Comparison of ENCODE assay signal across 22 cellular contexts in the genomic region with DNA sequence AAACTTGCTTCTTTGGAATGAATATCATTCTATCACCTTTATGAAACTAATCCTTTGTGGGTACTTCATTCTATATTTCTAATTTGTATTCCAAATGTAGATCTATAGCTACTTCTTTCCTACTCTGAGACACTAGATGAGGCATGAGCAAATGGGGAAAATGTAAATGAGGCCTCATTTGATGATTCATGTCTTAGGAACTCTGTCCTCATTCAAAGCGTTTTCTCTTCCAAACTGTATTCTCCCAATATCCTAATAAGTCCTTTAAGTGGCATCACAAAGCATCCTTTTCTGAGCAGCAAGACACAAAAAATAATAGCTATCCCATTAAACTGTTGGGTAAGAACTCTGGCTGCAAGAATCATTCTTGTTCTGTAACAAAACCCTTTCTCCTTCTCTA. TPM values are rescaled to one million over a fixed set of nuclear protein-coding genes. Genes with fewer than 3 reads are reported as not detected.
DNase-seq lines count a peak whose midpoint lies in the region; ATAC-seq and TF ChIP-seq lines count a peak whose summit lies in the region.
"Had no signal": no experiment of that assay in that cellular context is flagged by ENCODE, and none has a peak within 500 bp of the region (broad histone marks: within the 10 kb centered on the region; RNA-seq: fewer than 3 reads in every experiment).

No MANE protein-coding gene starts in this region.

- H3K27ac ChIP-seq in A673 (ENCODE audit: low read depth, low read length, poor library complexity, severe bottlenecking) (no peak overlapping the region), foreskin keratinocyte (no peak overlapping the region)
- H3K27ac ChIP-seq: lower lobe of right lung, SJSA1 had no signal

- ATAC-seq in foreskin keratinocyte = peak; percentile 64
- ATAC-seq in activated CD4-positive, alpha-beta T cell treated with anti-CD3 and anti-CD28 coated beads for 36 hours = no peak
- ATAC-seq: CD8-positive, alpha-beta T cell; lower lobe of right lung had no signal

- peaks cover 11% of the 10 kb centered on the region for H3K36me3 Mint-ChIP-seq in activated CD4-positive, alpha-beta T cell treated with anti-CD3 and anti-CD28 coated beads for 36 hours (ENCODE audit: low read depth)

- TF ChIP-seq CTCF in A673 (conservative IDR thresholded peaks at IDR 0.05; ENCODE audit: low read depth, low read length) (no peak), astrocyte of the cerebellum (IDR thresholded peaks at IDR 0.05; ENCODE audit: low read depth, low read length, missing control alignments) (no peak), foreskin keratinocyte (conservative IDR thresholded peaks at IDR 0.05) (no peak), GM10248 (IDR thresholded peaks at IDR 0.05; ENCODE audit: control extremely low read depth, extremely low read depth, low read depth, missing control alignments) (no peak)

- no peaks in the 10 kb centered on the region for H3K4me1 Mint-ChIP-seq in activated CD4-positive, alpha-beta T cell treated with anti-CD3 and anti-CD28 coated beads for 36 hours

- no peak overlapping the region for H3K27ac Mint-ChIP-seq in activated CD4-positive, alpha-beta T cell treated with anti-CD3 and anti-CD28 coated beads for 36 hours
- H3K27ac Mint-ChIP-seq: CD8-positive, alpha-beta T cell; naive B cell; type B pancreatic cell had no signal

- BruUV-seq in A673 (replicated peaks; lab: Mats Ljungman, UMichigan) = no TSS peak

- H3K27me3 ChIP-seq in A673 (replicated peaks; ENCODE audit: insufficient read depth, low read depth, low read length, poor library complexity) (no peaks in the 10 kb centered on the region), foreskin keratinocyte (no peaks in the 10 kb centered on the region)
- H3K27me3 ChIP-seq: SJSA1 had no signal

- H3K4me1 ChIP-seq in A673 (ENCODE audit: insufficient read depth, low read length, poor library complexity, severe bottlenecking) = no peaks in the 10 kb centered on the region
- H3K4me1 ChIP-seq in foreskin keratinocyte = peaks cover 10% of the 10 kb centered on the region

- no peaks in the 10 kb centered on the region for H3K9me3 ChIP-seq in A673 (ENCODE audit: low read depth, low read length, poor library complexity, severe bottlenecking)
- H3K9me3 ChIP-seq: HAP-1, lower lobe of right lung, SJSA1 had no signal

- no peaks in the 10 kb centered on the region for H3K36me3 ChIP-seq in A673 (ENCODE audit: insufficient read depth, low read length, poor library complexity, severe bottlenecking)
- H3K36me3 ChIP-seq: HAP-1 had no signal

- H3K27me3 Mint-ChIP-seq in activated CD4-positive, alpha-beta T cell treated with anti-CD3 and anti-CD28 coated beads for 36 hours = no peaks in the 10 kb centered on the region
- H3K27me3 Mint-ChIP-seq: brain, type B pancreatic cell had no signal

- peak; percentile 69 for DNase-seq in A673 (ENCODE audit: low spot score)
- peak; percentile 22 for DNase-seq in HS-5 (ENCODE audit: low read depth)
- peak; percentile 15 for DNase-seq in astrocyte of the cerebellum (ENCODE audit: low read depth)
- peak in 1 of 2 donors; percentile 45 for DNase-seq in foreskin keratinocyte
- DNase-seq in DMS153 treated with DMSO at 0.1 percent for 48 hours (lab: John Stamatoyannopoulos, UW; ENCODE audit: unreplicated experiment) = no peak
- no peak for DNase-seq in activated CD4-positive, alpha-beta T cell treated with anti-CD3 and anti-CD28 coated beads for 36 hours
- DNase-seq in effector CD8-positive, alpha-beta T cell (lab: John Stamatoyannopoulos, UW) = no peak
- no peak for DNase-seq in GM10248 (ENCODE audit: extremely low spot score)
- DNase-seq: activated CD4-positive, alpha-beta T cell treated with anti-CD3 and anti-CD28 coated beads for 1 hour; activated effector memory CD4-positive, alpha-beta T cell treated with anti-CD3 and anti-CD28 coated beads, Interleukin-2, amount 50 U/mL, for 16 hours; CD8-positive, alpha-beta T cell; dermis blood vessel endothelial cell; lower lobe of right lung; MM.1S; naive B cell; NCI-H187 treated with DMSO at 0.1 percent for 48 hours; NCI-H446 treated with DMSO at 0.1 percent for 48 hours; stimulated activated naive CD4-positive, alpha-beta T cell had no signal

- H3K9me3 Mint-ChIP-seq in activated CD4-positive, alpha-beta T cell treated with anti-CD3 and anti-CD28 coated beads for 36 hours (ENCODE audit: low read depth) = no peaks in the 10 kb centered on the region
- H3K9me3 Mint-ChIP-seq: brain; CD8-positive, alpha-beta T cell; naive B cell; type B pancreatic cell had no signal

- intact Hi-C loops in A673 (cut with micrococcal nuclease; ENCODE audit: unreplicated experiment) = no loop called here
- intact Hi-C loops in activated CD4-positive, alpha-beta T cell treated with anti-CD3 and anti-CD28 coated beads for 36 hours (cut with DNase I, micrococcal nuclease) = no loop called here

- in situ Hi-C loops in astrocyte of the cerebellum (cut with HindIII; ENCODE audit: low sequenced_read_pairs) = no loop called here

- no peak overlapping the region for H3K4me3 ChIP-seq in A673 (ENCODE audit: low read depth, low read length, poor library complexity, severe bottlenecking)
- H3K4me3 ChIP-seq in astrocyte of the cerebellum (ENCODE audit: low read depth, low read length) = no peak overlapping the region
- H3K4me3 ChIP-seq: HAP-1, lower lobe of right lung, SJSA1 had no signal

- CTCF ChIA-PET in A673 (lab: Charles Lee) (interaction anchor here (0.6 kb wide), 1 partner anchor 33 kb away, joined by 9 read pairs; no protein-coding TSS in a partner anchor), GM10248 (lab: Yijun Ruan, JAX) (interaction anchor here (1.3 to 1.7 kb wide), 2 partner anchors 11 to 13 kb away, joined by 4 to 7 read pairs; no protein-coding TSS in a partner anchor)
- CTCF ChIA-PET in activated CD4-positive, alpha-beta T cell treated with anti-CD3 and anti-CD28 coated beads for 36 hours (lab: Charles Lee) = no interaction called here

- no peak overlapping the region for H3K4me3 Mint-ChIP-seq in activated CD4-positive, alpha-beta T cell treated with anti-CD3 and anti-CD28 coated beads for 36 hours
- H3K4me3 Mint-ChIP-seq: brain; CD8-positive, alpha-beta T cell; naive B cell; type B pancreatic cell had no signal

- POLR2A ChIA-PET in A673 (lab: Charles Lee; ENCODE audit: low non-redundant PET) = no interaction called here
- POLR2A ChIA-PET in activated CD4-positive, alpha-beta T cell treated with anti-CD3 and anti-CD28 coated beads for 36 hours (lab: Charles Lee) = no interaction called here
- POLR2A ChIA-PET in GM10248 (lab: Yijun Ruan, JAX) = no interaction called here

RNA-seq across cellular contexts. Expression of a gene that starts 56.1 kb away (rescaled TPM):
- total RNA-seq in A673 (2021) (3.0 and 5.4 TPM in 2 replicates), foreskin keratinocyte (9.7 and 12.1 TPM in 2 replicates)
- polyA plus RNA-seq in foreskin keratinocyte = 6.1 and 6.9 TPM in 2 replicates
- total RNA-seq in activated CD4-positive, alpha-beta T cell treated with anti-CD3 and anti-CD28 coated beads for 36 hours = 1 to 10 TPM; 1.3 to 1.8 TPM

Comparison
In these comparisons a context has a peak if more than half of its experiments do, and no peak if none do; other contexts are left out.
1. DNase-seq: peak in A673 (single experiment), HS-5 (single experiment) and astrocyte of the cerebellum (single experiment); none in DMS153 treated with DMSO at 0.1 percent for 48 hours (single experiment), activated CD4-positive, alpha-beta T cell treated with anti-CD3 and anti-CD28 coated beads for 36 hours (single experiment), effector CD8-positive, alpha-beta T cell (single experiment) and GM10248 (single experiment).